ENCODE assay signal across 9 cellular contexts in genomic region chr18:63138469-63139340, GRCh38.
A peak's percentile ranks its signal among the peaks of the same experiment; 100 is the strongest.
DNase-seq lines count a peak whose midpoint lies in the region; ATAC-seq, FAIRE-seq and TF ChIP-seq lines count a peak whose summit lies in the region.
"Had no signal": no experiment of that assay in that cellular context is flagged by ENCODE, and none has a peak within 500 bp of the region (broad histone marks: within the 10 kb centered on the region; RNA-seq: fewer than 3 reads in every experiment).

No MANE protein-coding gene starts in this region.

- no peak for TF ChIP-seq RAD21 in K562 (CRISPR knock-in tag; conservative IDR thresholded peaks at IDR 0.05 in 1 of 2, IDR thresholded peaks at IDR 0.05 in 1 of 2)

- no peak overlapping the region for H2BK5ac ChIP-seq in trophoblast cell (ENCODE audit: low read depth, low read length, poor library complexity)

- H2AFZ ChIP-seq in K562 (ENCODE audit: low read depth, low read length) (peak overlapping the region; percentile 75), trophoblast cell (ENCODE audit: insufficient read depth, low read length, poor library complexity) (no peak overlapping the region)

- H4K8ac ChIP-seq in trophoblast cell (ENCODE audit: low read depth, low read length), result no peak overlapping the region

- FAIRE-seq in GM12891 (lab: Jason Lieb, UNC) (no peak), K562 (lab: Jason Lieb, UNC) (no peak)
- FAIRE-seq: TTC549 had no signal

- TF ChIP-seq EP300 in K562 (IDR thresholded peaks at IDR 0.05; ENCODE audit: low read length), result no peak

- H3K79me1 ChIP-seq in trophoblast cell (ENCODE audit: low read length), result no peaks in the 10 kb centered on the region

- intact Hi-C loops in K562 (cut with micrococcal nuclease) (loop anchor here (10.0 kb wide), 1 partner anchor 76 kb away; no protein-coding TSS in a partner anchor), gastrocnemius medialis (cut with DNase I; ENCODE audit: low total_unique reads) (loop anchor here (10.0 kb wide), 1 partner anchor 286 kb away; the partner anchor contains the start of gene VPS4B)

- no peak overlapping the region for H2AK5ac ChIP-seq in trophoblast cell (ENCODE audit: low read length)

- no peaks in the 10 kb centered on the region for H3K79me2 ChIP-seq in K562 (ENCODE audit: control insufficient read depth, insufficient read depth, low read length)
- H3K79me2 ChIP-seq in trophoblast cell (ENCODE audit: control insufficient read depth, insufficient read depth, low read length, poor library complexity), result no peaks in the 10 kb centered on the region

- no peak overlapping the region for H4K12ac ChIP-seq in trophoblast cell (ENCODE audit: low read depth, low read length)

- in situ Hi-C loops in K562 (cut with MboI), result loop anchor here (10.0 kb wide), 1 partner anchor 296 kb away; no protein-coding TSS in a partner anchor
- in situ Hi-C loops in gastrocnemius medialis (cut with MboI; ENCODE audit: low sequenced_read_pairs in 4 of 4), result loop anchor here in 3 of 4 donors (10.0 to 25.0 kb wide), 2 partner anchors 186 to 299 kb away; no protein-coding TSS in a partner anchor

- H3K18ac ChIP-seq in trophoblast cell (ENCODE audit: low read length), result no peak overlapping the region

- H3K4me3 ChIP-seq in K562 (no peak overlapping the region; the same call in 1 of the 2 replicates), gastrocnemius medialis (peak overlapping the region; percentile 48 to 57 (median 55)), trophoblast cell (ENCODE audit: low read depth, low read length) (no peak overlapping the region)

- peak; percentile 24 for ATAC-seq in GM19468 (IDR thresholded peaks at IDR 0.05; ENCODE audit: extremely low read depth, unreplicated experiment)
- ATAC-seq in HG03520 (IDR thresholded peaks at IDR 0.05; ENCODE audit: unreplicated experiment), result peak; percentile 55
- ATAC-seq in K562, result peak; percentile 74
- ATAC-seq in gastrocnemius medialis, result peak; percentile 63 to 77

- H3K23ac ChIP-seq in trophoblast cell (ENCODE audit: low read length), result no peak overlapping the region

- CTCF ChIA-PET in K562 (lab: Yijun Ruan, JAX; ENCODE audit: low intra/inter-chr PET ratio), result no interaction called here

- no peak for TF ChIP-seq CTCF in K562 (IDR thresholded peaks at IDR 0.05 in 2 of 3, conservative IDR thresholded peaks at IDR 0.05 in 1 of 3; ENCODE audit: insufficient read depth in 2 of 3, low read depth in 1 of 3, low read length in 3 of 3)
- TF ChIP-seq CTCF in gastrocnemius medialis (IDR thresholded peaks at IDR 0.05 in 4 of 5, conservative IDR thresholded peaks at IDR 0.05 in 1 of 5), result no peak

- H3K9ac ChIP-seq in K562 (ENCODE audit: insufficient read depth in 1 of 2, low read depth in 2 of 2, low read length in 2 of 2) (no peak overlapping the region), trophoblast cell (ENCODE audit: low read length) (no peak overlapping the region)

- BruUV-seq in K562 (replicated peaks; lab: Mats Ljungman, UMichigan), result no TSS peak

- H3K9me3 ChIP-seq in K562 (replicated peaks; ENCODE audit: control insufficient read depth, insufficient read depth, low read depth, low read length) (no peaks in the 10 kb centered on the region), gastrocnemius medialis (no peaks in the 10 kb centered on the region), trophoblast cell (ENCODE audit: insufficient read depth, low read depth, low read length) (no peaks in the 10 kb centered on the region)

- H3K9me1 ChIP-seq in K562 (ENCODE audit: control insufficient read depth, insufficient read depth, low read length), result no peaks in the 10 kb centered on the region

- no peak overlapping the region for H2BK120ac ChIP-seq in trophoblast cell (ENCODE audit: insufficient read depth, low read length, poor library complexity)

- 15% methylated on average over 6 of the region's 9 CpGs for WGBS in K562 (ENCODE audit: insufficient coverage, low coverage, missing lambda C conversion rate)
- no CpG with 5 or more reads among the region's 9 CpGs for WGBS in trophoblast cell (ENCODE audit: extremely low coverage, insufficient coverage, insufficient read length)

- H3K4me1 ChIP-seq in K562 (replicated peaks in 1 of 2; ENCODE audit: control insufficient read depth in 2 of 2, insufficient read depth in 2 of 2, low read length in 2 of 2) (no peaks in the 10 kb centered on the region), gastrocnemius medialis (peaks cover 45 to 54% of the 10 kb centered on the region in 2 donors), trophoblast cell (ENCODE audit: control insufficient read depth in 1 of 2, insufficient read depth in 2 of 2, low read length in 2 of 2) (no peaks in the 10 kb centered on the region)

- H3K4me2 ChIP-seq in K562 (ENCODE audit: insufficient read depth, low read length) (peak overlapping the region; percentile 29; the same call in 1 of the 2 replicates), trophoblast cell (ENCODE audit: low read length) (no peak overlapping the region)

- H3K27ac ChIP-seq in K562 (ENCODE audit: extremely low read depth, low read depth, low read length) (no peak overlapping the region), gastrocnemius medialis (peak overlapping the region; percentile 74 to 82 (median 75)), trophoblast cell (ENCODE audit: low read depth, low read length) (no peak overlapping the region)

- H2BK12ac ChIP-seq in trophoblast cell (ENCODE audit: low read length), result no peak overlapping the region

- no peaks in the 10 kb centered on the region for H4K20me1 ChIP-seq in K562 (replicated peaks; ENCODE audit: control insufficient read depth, insufficient read depth, low read length)

- H3K4ac ChIP-seq in trophoblast cell (ENCODE audit: low read depth, low read length), result no peak overlapping the region

- DNase-seq in GM12891 (ENCODE audit: insufficient read length, low spot score), result no peak
- peak in 3 of 4 experiments; percentile 6 to 16 (median 8) for DNase-seq in K562 (ENCODE audit: extremely low read depth in 1 of 4, low spot score in 3 of 4)
- peak in 1 of 2 donors; percentile 46 for DNase-seq in gastrocnemius medialis
- DNase-seq in SHP77 (lab: John Stamatoyannopoulos, UW), result no peak
- DNase-seq in trophoblast cell, result no peak
- DNase-seq in middle frontal gyrus (ENCODE audit: extremely low spot score, low spot score), result no peak

- H3K27me3 ChIP-seq in K562 (ENCODE audit: control insufficient read depth in 2 of 2, insufficient read depth in 2 of 2, low read length in 2 of 2), result peaks cover 6 to 30% of the 10 kb centered on the region in 2 experiments; a peak in 3 of 5 replicates
- H3K27me3 ChIP-seq in gastrocnemius medialis, result no peaks in the 10 kb centered on the region
- H3K27me3 ChIP-seq in trophoblast cell (ENCODE audit: insufficient read depth, low read length), result no peaks in the 10 kb centered on the region

- no peaks in the 10 kb centered on the region for H3K36me3 ChIP-seq in K562 (ENCODE audit: control insufficient read depth, insufficient read depth, low read length)
- H3K36me3 ChIP-seq in gastrocnemius medialis, result no peaks in the 10 kb centered on the region
- H3K36me3 ChIP-seq in trophoblast cell (ENCODE audit: control insufficient read depth in 1 of 2, insufficient read depth in 2 of 2, low read length in 2 of 2), result no peaks in the 10 kb centered on the region

- POLR2A ChIA-PET in K562 (lab: Yijun Ruan, JAX), result interaction anchor here (0.6 kb wide), 1 partner anchor 9 kb away, joined by 3 read pairs; no protein-coding TSS in a partner anchor

- H3K14ac ChIP-seq in trophoblast cell (ENCODE audit: low read length), result no peak overlapping the region

- no peak; the same call in 1 of the 2 replicates for TF ChIP-seq POLR2A in GM12891 (IDR thresholded peaks at IDR 0.05; ENCODE audit: low read depth, low read length)
- no peak for TF ChIP-seq POLR2A in K562 (conservative IDR thresholded peaks at IDR 0.05)
- TF ChIP-seq POLR2A in gastrocnemius medialis (IDR thresholded peaks at IDR 0.05), result peak in 1 of 2 donors; percentile 14

- H4K91ac ChIP-seq in trophoblast cell (ENCODE audit: low read depth, low read length), result no peak overlapping the region

TF ChIP-seq in GM12891, 5 proteins besides CTCF, POLR2A, EP300 and RAD21:
- TF ChIP-seq POU2F2 (IDR thresholded peaks at IDR 0.05; ENCODE audit: low read depth, low read length) (peak; percentile 96), SPI1 (IDR thresholded peaks at IDR 0.05; ENCODE audit: low read depth, low read length) (peak; percentile 6; the same call in 1 of the 2 replicates), TAF1 (IDR thresholded peaks at IDR 0.05; ENCODE audit: low read depth, low read length) (no peak), POLR2AphosphoS5 (IDR thresholded peaks at IDR 0.05; ENCODE audit: low read depth, low read length) (no peak; the same call in 1 of the 2 replicates), PAX5 (IDR thresholded peaks at IDR 0.05; ENCODE audit: insufficient read depth, low read length, severe bottlenecking) (no peak)
TF ChIP-seq in GM12891: peak in this region for 2.

TF ChIP-seq in K562, 482 proteins besides CTCF, POLR2A, EP300 and RAD21:
- TF ChIP-seq ZNF239 (CRISPR knock-in tag; IDR thresholded peaks at IDR 0.05), result no peak
- 0 out of 2 replicates have a peak, but pooled peaks have one; percentile 35 for TF ChIP-seq GABPA (tag; conservative IDR thresholded peaks at IDR 0.05; ENCODE audit: low read depth)
- TF ChIP-seq HDAC8 (tag; IDR thresholded peaks at IDR 0.05), result no peak
- TF ChIP-seq ZNF134 (CRISPR knock-in tag; conservative IDR thresholded peaks at IDR 0.05), result no peak

Comparison
In these comparisons a context has a peak if more than half of its experiments do, and no peak if none do; other contexts are left out.
1. DNase-seq: peak in K562 (3 of 4); none in GM12891 (single experiment), SHP77 (0 of 2), trophoblast cell (0 of 2) and middle frontal gyrus (single experiment).
2. ATAC-seq: peak in every context shown above with its lines; median percentile 74 in K562; 70 in gastrocnemius medialis; 55 in HG03520; 24 in GM19468.
3. H3K27ac ChIP-seq: peak in gastrocnemius medialis (4 of 4); none in K562 (single experiment) and trophoblast cell (single experiment).
4. H3K4me3 ChIP-seq: peak in gastrocnemius medialis (4 of 4); none in K562 (single experiment) and trophoblast cell (single experiment).